Comparison of ENCODE assay signal across 1 cellular context in the genomic region with DNA sequence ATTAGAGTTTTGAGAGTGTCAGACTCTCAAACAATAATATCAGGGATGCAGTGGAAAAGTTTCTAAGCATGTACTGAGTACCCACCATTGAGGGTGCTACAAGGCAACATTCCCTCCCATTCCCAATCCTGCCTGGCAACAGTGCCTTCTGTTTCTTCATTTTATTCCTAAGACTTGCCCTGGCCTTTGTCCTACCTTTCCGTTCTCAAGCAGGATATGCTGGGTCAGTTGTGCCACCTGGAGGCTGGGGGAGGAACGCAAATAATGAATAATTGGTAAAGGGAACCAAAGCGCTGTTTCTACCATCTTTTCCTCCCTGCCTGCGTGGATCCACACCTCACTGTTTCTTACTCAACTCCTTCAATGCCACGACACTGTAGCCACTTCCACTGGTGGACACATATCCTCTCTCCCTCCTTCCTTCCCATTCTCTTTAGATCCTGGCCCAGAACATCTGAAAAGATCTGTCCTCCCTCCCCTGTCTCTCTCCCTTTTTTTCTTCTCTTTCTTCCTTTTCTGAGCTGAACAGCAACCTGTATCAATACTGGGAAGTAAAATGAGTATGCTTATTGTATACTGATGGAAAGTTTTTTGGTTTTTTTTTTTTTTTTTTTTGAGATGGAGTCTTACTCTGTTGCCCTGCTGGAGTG.
A peak's percentile ranks its signal among the peaks of the same experiment; 100 is the strongest.
TF ChIP-seq lines count a peak whose summit lies in the region.

No MANE protein-coding gene starts in this region.

TF ChIP-seq in HepG2, 621 proteins besides CTCF, POLR2A, EP300 and RAD21 (continued from another document and continues in another):
- TF ChIP-seq, protein P1, sequence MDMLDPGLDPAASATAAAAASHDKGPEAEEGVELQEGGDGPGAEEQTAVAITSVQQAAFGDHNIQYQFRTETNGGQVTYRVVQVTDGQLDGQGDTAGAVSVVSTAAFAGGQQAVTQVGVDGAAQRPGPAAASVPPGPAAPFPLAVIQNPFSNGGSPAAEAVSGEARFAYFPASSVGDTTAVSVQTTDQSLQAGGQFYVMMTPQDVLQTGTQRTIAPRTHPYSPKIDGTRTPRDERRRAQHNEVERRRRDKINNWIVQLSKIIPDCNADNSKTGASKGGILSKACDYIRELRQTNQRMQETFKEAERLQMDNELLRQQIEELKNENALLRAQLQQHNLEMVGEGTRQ (IDR thresholded peaks at IDR 0.05; ENCODE audit: low read depth, low read length), result no peak
- TF ChIP-seq, protein P1 (CRISPR knock-in tag; IDR thresholded peaks at IDR 0.05; ENCODE audit: borderline replicate concordance), result no peak
- TF ChIP-seq ZNF891 (CRISPR knock-in tag; IDR thresholded peaks at IDR 0.05), result no peak
- TF ChIP-seq, protein P2, sequence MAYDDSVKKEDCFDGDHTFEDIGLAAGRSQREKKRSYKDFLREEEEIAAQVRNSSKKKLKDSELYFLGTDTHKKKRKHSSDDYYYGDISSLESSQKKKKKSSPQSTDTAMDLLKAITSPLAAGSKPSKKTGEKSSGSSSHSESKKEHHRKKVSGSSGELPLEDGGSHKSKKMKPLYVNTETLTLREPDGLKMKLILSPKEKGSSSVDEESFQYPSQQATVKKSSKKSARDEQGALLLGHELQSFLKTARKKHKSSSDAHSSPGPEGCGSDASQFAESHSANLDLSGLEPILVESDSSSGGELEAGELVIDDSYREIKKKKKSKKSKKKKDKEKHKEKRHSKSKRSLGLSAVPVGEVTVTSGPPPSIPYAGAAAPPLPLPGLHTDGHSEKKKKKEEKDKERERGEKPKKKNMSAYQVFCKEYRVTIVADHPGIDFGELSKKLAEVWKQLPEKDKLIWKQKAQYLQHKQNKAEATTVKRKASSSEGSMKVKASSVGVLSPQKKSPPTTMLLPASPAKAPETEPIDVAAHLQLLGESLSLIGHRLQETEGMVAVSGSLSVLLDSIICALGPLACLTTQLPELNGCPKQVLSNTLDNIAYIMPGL (CRISPR knock-in tag; IDR thresholded peaks at IDR 0.05; ENCODE audit: borderline replicate concordance in 1 of 2, low read depth in 1 of 2), result no peak
- no peak for TF ChIP-seq ZNF678 (CRISPR knock-in tag; IDR thresholded peaks at IDR 0.05)
- TF ChIP-seq POLR2G (IDR thresholded peaks at IDR 0.05; ENCODE audit: low read depth, low read length), result no peak
- no peak for TF ChIP-seq SAFB2 (CRISPR knock-in tag; IDR thresholded peaks at IDR 0.05; ENCODE audit: borderline replicate concordance, low read depth)
- TF ChIP-seq MBNL3 (CRISPR knock-in tag; conservative IDR thresholded peaks at IDR 0.05), result no peak
- no peak for TF ChIP-seq DMAP1 (CRISPR knock-in tag; IDR thresholded peaks at IDR 0.05)
- no peak for TF ChIP-seq ELF4 (CRISPR knock-in tag; IDR thresholded peaks at IDR 0.05; ENCODE audit: borderline replicate concordance)
- TF ChIP-seq ZC3H4 (CRISPR knock-in tag; IDR thresholded peaks at IDR 0.05; ENCODE audit: borderline replicate concordance), result no peak
- TF ChIP-seq, protein P3, sequence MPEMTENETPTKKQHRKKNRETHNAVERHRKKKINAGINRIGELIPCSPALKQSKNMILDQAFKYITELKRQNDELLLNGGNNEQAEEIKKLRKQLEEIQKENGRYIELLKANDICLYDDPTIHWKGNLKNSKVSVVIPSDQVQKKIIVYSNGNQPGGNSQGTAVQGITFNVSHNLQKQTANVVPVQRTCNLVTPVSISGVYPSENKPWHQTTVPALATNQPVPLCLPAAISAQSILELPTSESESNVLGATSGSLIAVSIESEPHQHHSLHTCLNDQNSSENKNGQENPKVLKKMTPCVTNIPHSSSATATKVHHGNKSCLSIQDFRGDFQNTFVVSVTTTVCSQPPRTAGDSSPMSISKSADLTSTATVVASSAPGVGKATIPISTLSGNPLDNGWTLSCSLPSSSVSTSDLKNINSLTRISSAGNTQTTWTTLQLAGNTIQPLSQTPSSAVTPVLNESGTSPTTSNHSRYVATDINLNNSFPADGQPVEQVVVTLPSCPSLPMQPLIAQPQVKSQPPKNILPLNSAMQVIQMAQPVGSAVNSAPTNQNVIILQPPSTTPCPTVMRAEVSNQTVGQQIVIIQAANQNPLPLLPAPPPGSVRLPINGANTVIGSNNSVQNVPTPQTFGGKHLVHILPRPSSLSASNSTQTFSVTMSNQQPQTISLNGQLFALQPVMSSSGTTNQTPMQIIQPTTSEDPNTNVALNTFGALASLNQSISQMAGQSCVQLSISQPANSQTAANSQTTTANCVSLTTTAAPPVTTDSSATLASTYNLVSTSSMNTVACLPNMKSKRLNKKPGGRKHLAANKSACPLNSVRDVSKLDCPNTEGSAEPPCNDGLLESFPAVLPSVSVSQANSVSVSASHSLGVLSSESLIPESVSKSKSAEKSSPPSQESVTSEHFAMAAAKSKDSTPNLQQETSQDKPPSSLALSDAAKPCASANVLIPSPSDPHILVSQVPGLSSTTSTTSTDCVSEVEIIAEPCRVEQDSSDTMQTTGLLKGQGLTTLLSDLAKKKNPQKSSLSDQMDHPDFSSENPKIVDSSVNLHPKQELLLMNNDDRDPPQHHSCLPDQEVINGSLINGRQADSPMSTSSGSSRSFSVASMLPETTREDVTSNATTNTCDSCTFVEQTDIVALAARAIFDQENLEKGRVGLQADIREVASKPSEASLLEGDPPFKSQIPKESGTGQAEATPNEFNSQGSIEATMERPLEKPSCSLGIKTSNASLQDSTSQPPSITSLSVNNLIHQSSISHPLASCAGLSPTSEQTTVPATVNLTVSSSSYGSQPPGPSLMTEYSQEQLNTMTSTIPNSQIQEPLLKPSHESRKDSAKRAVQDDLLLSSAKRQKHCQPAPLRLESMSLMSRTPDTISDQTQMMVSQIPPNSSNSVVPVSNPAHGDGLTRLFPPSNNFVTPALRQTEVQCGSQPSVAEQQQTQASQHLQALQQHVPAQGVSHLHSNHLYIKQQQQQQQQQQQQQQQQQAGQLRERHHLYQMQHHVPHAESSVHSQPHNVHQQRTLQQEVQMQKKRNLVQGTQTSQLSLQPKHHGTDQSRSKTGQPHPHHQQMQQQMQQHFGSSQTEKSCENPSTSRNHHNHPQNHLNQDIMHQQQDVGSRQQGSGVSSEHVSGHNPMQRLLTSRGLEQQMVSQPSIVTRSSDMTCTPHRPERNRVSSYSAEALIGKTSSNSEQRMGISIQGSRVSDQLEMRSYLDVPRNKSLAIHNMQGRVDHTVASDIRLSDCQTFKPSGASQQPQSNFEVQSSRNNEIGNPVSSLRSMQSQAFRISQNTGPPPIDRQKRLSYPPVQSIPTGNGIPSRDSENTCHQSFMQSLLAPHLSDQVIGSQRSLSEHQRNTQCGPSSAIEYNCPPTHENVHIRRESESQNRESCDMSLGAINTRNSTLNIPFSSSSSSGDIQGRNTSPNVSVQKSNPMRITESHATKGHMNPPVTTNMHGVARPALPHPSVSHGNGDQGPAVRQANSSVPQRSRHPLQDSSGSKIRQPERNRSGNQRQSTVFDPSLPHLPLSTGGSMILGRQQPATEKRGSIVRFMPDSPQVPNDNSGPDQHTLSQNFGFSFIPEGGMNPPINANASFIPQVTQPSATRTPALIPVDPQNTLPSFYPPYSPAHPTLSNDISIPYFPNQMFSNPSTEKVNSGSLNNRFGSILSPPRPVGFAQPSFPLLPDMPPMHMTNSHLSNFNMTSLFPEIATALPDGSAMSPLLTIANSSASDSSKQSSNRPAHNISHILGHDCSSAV (CRISPR knock-in tag; IDR thresholded peaks at IDR 0.05; ENCODE audit: borderline replicate concordance), result no peak
- no peak for TF ChIP-seq TBP (CRISPR knock-in tag; IDR thresholded peaks at IDR 0.05)
- TF ChIP-seq ZZZ3 (CRISPR knock-in tag; IDR thresholded peaks at IDR 0.05; ENCODE audit: borderline replicate concordance), result no peak
- no peak for TF ChIP-seq PLRG1 (conservative IDR thresholded peaks at IDR 0.05)
- TF ChIP-seq, protein P4, sequence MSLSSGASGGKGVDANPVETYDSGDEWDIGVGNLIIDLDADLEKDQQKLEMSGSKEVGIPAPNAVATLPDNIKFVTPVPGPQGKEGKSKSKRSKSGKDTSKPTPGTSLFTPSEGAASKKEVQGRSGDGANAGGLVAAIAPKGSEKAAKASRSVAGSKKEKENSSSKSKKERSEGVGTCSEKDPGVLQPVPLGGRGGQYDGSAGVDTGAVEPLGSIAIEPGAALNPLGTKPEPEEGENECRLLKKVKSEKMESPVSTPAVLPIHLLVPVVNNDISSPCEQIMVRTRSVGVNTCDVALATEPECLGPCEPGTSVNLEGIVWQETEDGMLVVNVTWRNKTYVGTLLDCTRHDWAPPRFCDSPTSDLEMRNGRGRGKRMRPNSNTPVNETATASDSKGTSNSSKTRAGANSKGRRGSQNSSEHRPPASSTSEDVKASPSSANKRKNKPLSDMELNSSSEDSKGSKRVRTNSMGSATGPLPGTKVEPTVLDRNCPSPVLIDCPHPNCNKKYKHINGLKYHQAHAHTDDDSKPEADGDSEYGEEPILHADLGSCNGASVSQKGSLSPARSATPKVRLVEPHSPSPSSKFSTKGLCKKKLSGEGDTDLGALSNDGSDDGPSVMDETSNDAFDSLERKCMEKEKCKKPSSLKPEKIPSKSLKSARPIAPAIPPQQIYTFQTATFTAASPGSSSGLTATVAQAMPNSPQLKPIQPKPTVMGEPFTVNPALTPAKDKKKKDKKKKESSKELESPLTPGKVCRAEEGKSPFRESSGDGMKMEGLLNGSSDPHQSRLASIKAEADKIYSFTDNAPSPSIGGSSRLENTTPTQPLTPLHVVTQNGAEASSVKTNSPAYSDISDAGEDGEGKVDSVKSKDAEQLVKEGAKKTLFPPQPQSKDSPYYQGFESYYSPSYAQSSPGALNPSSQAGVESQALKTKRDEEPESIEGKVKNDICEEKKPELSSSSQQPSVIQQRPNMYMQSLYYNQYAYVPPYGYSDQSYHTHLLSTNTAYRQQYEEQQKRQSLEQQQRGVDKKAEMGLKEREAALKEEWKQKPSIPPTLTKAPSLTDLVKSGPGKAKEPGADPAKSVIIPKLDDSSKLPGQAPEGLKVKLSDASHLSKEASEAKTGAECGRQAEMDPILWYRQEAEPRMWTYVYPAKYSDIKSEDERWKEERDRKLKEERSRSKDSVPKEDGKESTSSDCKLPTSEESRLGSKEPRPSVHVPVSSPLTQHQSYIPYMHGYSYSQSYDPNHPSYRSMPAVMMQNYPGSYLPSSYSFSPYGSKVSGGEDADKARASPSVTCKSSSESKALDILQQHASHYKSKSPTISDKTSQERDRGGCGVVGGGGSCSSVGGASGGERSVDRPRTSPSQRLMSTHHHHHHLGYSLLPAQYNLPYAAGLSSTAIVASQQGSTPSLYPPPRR (CRISPR knock-in tag; IDR thresholded peaks at IDR 0.05; ENCODE audit: borderline replicate concordance), result no peak
- no peak for TF ChIP-seq SMAD3 (CRISPR knock-in tag; IDR thresholded peaks at IDR 0.05)
- no peak for TF ChIP-seq TBX3 (IDR thresholded peaks at IDR 0.05; ENCODE audit: borderline replicate concordance)
- 0 out of 2 replicates have a peak, but pooled peaks have one; percentile 20 for TF ChIP-seq SPEN (CRISPR knock-in tag; IDR thresholded peaks at IDR 0.05; ENCODE audit: low read depth)
- no peak for TF ChIP-seq ZBTB20 (CRISPR knock-in tag; IDR thresholded peaks at IDR 0.05; ENCODE audit: borderline replicate concordance, low read depth)
- no peak for TF ChIP-seq ZNF619 (CRISPR knock-in tag; IDR thresholded peaks at IDR 0.05)
- TF ChIP-seq ZNF24 (IDR thresholded peaks at IDR 0.05), result no peak
- no peak for TF ChIP-seq ZNF605 (CRISPR knock-in tag; IDR thresholded peaks at IDR 0.05)
- peak; percentile 35; the same call in 1 of the 2 replicates for TF ChIP-seq HNF4A (CRISPR knock-in tag; IDR thresholded peaks at IDR 0.05)
- TF ChIP-seq, protein P5, sequence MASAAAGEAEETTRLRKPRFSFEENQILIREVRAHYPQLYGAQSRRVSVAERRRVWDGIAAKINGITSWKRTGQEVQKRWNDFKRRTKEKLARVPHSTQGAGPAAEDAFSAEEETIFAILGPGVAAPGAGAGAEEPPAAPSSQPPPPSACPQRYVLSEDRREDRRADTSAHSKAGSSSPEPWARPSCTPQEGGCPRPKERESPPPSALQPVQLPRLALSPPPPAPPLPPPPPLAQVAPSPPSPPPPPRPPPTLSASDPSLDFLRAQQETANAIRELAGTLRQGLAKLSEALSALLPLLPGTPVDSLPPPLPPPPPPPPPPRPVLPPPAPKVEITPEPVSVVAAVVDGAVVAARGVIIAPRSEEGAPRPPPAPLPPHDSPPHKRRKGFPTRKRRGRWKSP (CRISPR knock-in tag; IDR thresholded peaks at IDR 0.05), result no peak
- TF ChIP-seq NFYC (CRISPR knock-in tag; IDR thresholded peaks at IDR 0.05), result no peak
- TF ChIP-seq EZH2 (conservative IDR thresholded peaks at IDR 0.05; ENCODE audit: low read depth, low read length), result no peak
- no peak for TF ChIP-seq ZNF501 (CRISPR knock-in tag; IDR thresholded peaks at IDR 0.05)
- TF ChIP-seq ZKSCAN1 (IDR thresholded peaks at IDR 0.05; ENCODE audit: low read length), result no peak
- no peak for TF ChIP-seq CENPX (CRISPR knock-in tag; IDR thresholded peaks at IDR 0.05)
- TF ChIP-seq RFX1 (IDR thresholded peaks at IDR 0.05), result no peak
- TF ChIP-seq MIER2 (CRISPR knock-in tag; IDR thresholded peaks at IDR 0.05), result no peak
- no peak for TF ChIP-seq NR3C1 (CRISPR knock-in tag; IDR thresholded peaks at IDR 0.05)
- TF ChIP-seq KDM1A (CRISPR knock-in tag; IDR thresholded peaks at IDR 0.05), result no peak
- peak; percentile 20; the same call in 1 of the 2 replicates for TF ChIP-seq GABPB1 (CRISPR knock-in tag; IDR thresholded peaks at IDR 0.05)
- TF ChIP-seq, protein P6, sequence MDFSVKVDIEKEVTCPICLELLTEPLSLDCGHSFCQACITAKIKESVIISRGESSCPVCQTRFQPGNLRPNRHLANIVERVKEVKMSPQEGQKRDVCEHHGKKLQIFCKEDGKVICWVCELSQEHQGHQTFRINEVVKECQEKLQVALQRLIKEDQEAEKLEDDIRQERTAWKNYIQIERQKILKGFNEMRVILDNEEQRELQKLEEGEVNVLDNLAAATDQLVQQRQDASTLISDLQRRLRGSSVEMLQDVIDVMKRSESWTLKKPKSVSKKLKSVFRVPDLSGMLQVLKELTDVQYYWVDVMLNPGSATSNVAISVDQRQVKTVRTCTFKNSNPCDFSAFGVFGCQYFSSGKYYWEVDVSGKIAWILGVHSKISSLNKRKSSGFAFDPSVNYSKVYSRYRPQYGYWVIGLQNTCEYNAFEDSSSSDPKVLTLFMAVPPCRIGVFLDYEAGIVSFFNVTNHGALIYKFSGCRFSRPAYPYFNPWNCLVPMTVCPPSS (IDR thresholded peaks at IDR 0.05), result no peak
- TF ChIP-seq, protein P7, sequence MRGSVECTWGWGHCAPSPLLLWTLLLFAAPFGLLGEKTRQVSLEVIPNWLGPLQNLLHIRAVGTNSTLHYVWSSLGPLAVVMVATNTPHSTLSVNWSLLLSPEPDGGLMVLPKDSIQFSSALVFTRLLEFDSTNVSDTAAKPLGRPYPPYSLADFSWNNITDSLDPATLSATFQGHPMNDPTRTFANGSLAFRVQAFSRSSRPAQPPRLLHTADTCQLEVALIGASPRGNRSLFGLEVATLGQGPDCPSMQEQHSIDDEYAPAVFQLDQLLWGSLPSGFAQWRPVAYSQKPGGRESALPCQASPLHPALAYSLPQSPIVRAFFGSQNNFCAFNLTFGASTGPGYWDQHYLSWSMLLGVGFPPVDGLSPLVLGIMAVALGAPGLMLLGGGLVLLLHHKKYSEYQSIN (CRISPR knock-in tag; IDR thresholded peaks at IDR 0.05; ENCODE audit: borderline replicate concordance), result no peak
- 0 out of 2 replicates have a peak, but pooled peaks have one; percentile 29 for TF ChIP-seq CBX5 (CRISPR knock-in tag; IDR thresholded peaks at IDR 0.05; ENCODE audit: borderline replicate concordance)
